8 cellular contexts compared by ENCODE assay signal in the genomic region with DNA sequence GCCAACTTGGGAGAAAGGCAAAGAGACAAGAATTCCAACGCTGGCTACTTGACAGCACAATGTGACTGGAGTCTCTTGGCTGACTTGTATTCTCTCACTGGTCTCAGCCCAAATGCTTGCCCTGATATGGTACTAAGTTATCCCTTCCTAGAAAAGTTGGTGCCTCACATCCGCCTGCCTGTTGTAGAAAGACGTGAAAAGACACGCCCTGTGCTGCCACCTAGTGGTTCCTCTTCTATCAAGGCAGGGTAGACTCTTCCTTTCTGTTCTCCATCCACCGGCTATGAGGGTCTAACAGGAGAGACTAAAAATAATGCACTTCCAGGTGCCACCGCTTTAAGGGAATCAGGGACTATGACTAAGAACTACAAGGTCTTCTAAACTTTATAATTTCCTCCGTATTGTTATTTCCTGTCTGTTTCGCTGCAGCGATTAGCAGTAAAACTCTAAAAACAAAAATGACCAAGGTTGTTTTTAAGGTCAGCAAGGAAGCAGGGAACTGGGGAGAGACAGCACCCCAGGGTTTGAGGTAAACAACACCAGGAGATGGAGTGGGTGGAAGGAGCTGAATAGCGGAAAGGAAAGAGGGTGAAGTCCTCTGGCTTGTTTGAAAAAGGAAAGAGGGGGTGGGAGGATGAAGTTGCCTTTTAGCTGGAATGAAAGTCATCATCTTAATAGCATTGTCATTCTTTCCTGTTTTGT.
DNase-seq lines count a peak whose midpoint lies in the region; ATAC-seq, FAIRE-seq and TF ChIP-seq lines count a peak whose summit lies in the region.

No MANE protein-coding gene starts in this region.

- H3K27me3 ChIP-seq in H7 (ENCODE audit: control insufficient read depth, insufficient read depth, low read length) (no peaks in the 10 kb centered on the region), adrenal gland (no peaks in the 10 kb centered on the region), heart right ventricle (no peaks in the 10 kb centered on the region)

- peaks cover 0 to 3% of the 10 kb centered on the region in 2 donors for H3K27me3 Mint-ChIP-seq in T-cell

- H3K36me3 ChIP-seq in H7 (replicated peaks; ENCODE audit: control insufficient read depth, insufficient read depth, low read length) (no peaks in the 10 kb centered on the region), adrenal gland (replicated peaks in 1 of 2) (no peaks in the 10 kb centered on the region), heart right ventricle (no peaks in the 10 kb centered on the region)

- H3K27ac Mint-ChIP-seq in T-cell: peak overlapping the region; percentile 79 to 83

- POLR2A ChIA-PET in T-cell (lab: Charles Lee): no interaction called here

- H3K4me3 Mint-ChIP-seq in T-cell: peak overlapping the region in 2 of 3 donors; percentile 29 to 55

- H3K9me3 ChIP-seq in adrenal gland (replicated peaks in 1 of 3) (no peaks in the 10 kb centered on the region), heart right ventricle (no peaks in the 10 kb centered on the region)

- in situ Hi-C loops in Caki2 (cut with HindIII; ENCODE audit: low pct_unique_long_range_greater_than_20kb, low sequenced_read_pairs): loop anchor here (25.0 kb wide), 1 partner anchor 104 kb away; a partner anchor contains a TSS

- H3K4me1 ChIP-seq in adrenal gland (replicated peaks in 1 of 2) (peaks cover 6 to 7% of the 10 kb centered on the region in 2 donors), heart right ventricle (peaks cover 5 to 61% (median 35%) of the 10 kb centered on the region in 9 donors)

- H3K27ac ChIP-seq in adrenal gland: peak overlapping the region in 2 of 5 donors; percentile 24 to 60
- H3K27ac ChIP-seq in heart right ventricle: peak overlapping the region in 9 of 10 donors; percentile 49 to 84 (median 81)

- peak; percentile 96 to 100 (median 98) for ATAC-seq in T-cell (replicated peaks in 1 of 4)
- ATAC-seq in heart right ventricle: peak; percentile 88 to 96 (median 94)

- DNase-seq in Caki2 (ENCODE audit: low read depth) (peak; percentile 77), H7 (peak; percentile 79), NCI-H1694 (lab: John Stamatoyannopoulos, UW) (peak; percentile 96), T-cell (peak; percentile 61 to 90 (median 80)), adrenal gland (peak; percentile 89 to 98 (median 93)), heart right ventricle (peak; percentile 74 to 96), putamen (ENCODE audit: low spot score) (peak; percentile 89), urothelium cell line (ENCODE audit: low spot score) (peak; percentile 94)

- peak; percentile 90 for FAIRE-seq in urothelium cell line (lab: Jason Lieb, UNC)

- H3K36me3 Mint-ChIP-seq in T-cell: no peaks in the 10 kb centered on the region

- CTCF ChIA-PET in T-cell (lab: Charles Lee): interaction anchor here (0.6 to 6.8 kb wide), 10 partner anchors 9 to 130 kb away, joined by 4 to 79 read pairs (median 10); no protein-coding TSS in a partner anchor

- intact Hi-C loops in adrenal gland (cut with DNase I): loop anchor here (5.0 kb wide), 2 partner anchors 114 to 129 kb away; no protein-coding TSS in a partner anchor
- intact Hi-C loops in heart right ventricle (cut with DNase I): loop anchor here (1.0 to 5.0 kb wide), 10 partner anchors 39 to 131 kb away; no protein-coding TSS in a partner anchor

- H3K9me3 Mint-ChIP-seq in T-cell: no peaks in the 10 kb centered on the region

- H3K4me1 Mint-ChIP-seq in T-cell: peaks cover 21 to 31% (median 30%) of the 10 kb centered on the region in 3 donors

- 2 to 4% (median 3%) methylated on average over 10 of the region's 10 CpGs for WGBS in adrenal gland, 4 donors
- WGBS in heart right ventricle, 2 donors: 4 to 5% methylated on average over 10 of the region's 10 CpGs

- H3K4me3 ChIP-seq in H7 (ENCODE audit: insufficient read depth, low read depth, low read length) (no peak overlapping the region), adrenal gland (peak overlapping the region in 1 of 4 donors; percentile 3), heart right ventricle (peak overlapping the region in 5 of 10 donors; percentile 13 to 25 (median 16))

- TF ChIP-seq CTCF in adrenal gland (IDR thresholded peaks at IDR 0.05) (peak; percentile 65 to 93 (median 90)), heart right ventricle (IDR thresholded peaks at IDR 0.05) (peak; percentile 78 to 96 (median 89))

- TF ChIP-seq POLR2A in adrenal gland (IDR thresholded peaks at IDR 0.05): no peak
